In genomic region chr17:81917565-81918332, GRCh38 we compare ENCODE assay signal across 1 cellular context.
TF ChIP-seq lines count a peak whose summit lies in the region.

TSS of gene SIRT7 (minus strand) at chr17:81918176. CDS start at chr17:81918131, 45 bp downstream.

TF ChIP-seq in K562, 482 proteins besides CTCF, POLR2A, EP300 and RAD21 (continued from another document and continues in another):
- TF ChIP-seq YY1 (IDR thresholded peaks at IDR 0.05; ENCODE audit: borderline replicate concordance in 1 of 3, control insufficient read depth in 1 of 3, extremely low read depth in 1 of 3, insufficient read depth in 3 of 3, insufficient read length in 1 of 3, insufficient replicate concordance in 2 of 3, low read depth in 1 of 3, low read length in 2 of 3) (peak; percentile 12 to 81 (median 72)), ZNF561 (CRISPR knock-in tag; conservative IDR thresholded peaks at IDR 0.05) (no peak), HMGN3 (IDR thresholded peaks at IDR 0.05; ENCODE audit: borderline replicate concordance, extremely low read depth, insufficient read length, low read depth, low read length) (peak; percentile 92), HCFC1 (IDR thresholded peaks at IDR 0.05; ENCODE audit: low read depth, low read length) (peak; percentile 30; the same call in 1 of the 2 replicates), KDM4B (IDR thresholded peaks at IDR 0.05; ENCODE audit: borderline replicate concordance in 2 of 2, low read depth in 1 of 2) (no peak), BACH1 (tag; IDR thresholded peaks at IDR 0.05) (no peak), KDM5B (IDR thresholded peaks at IDR 0.05; ENCODE audit: insufficient replicate concordance, low read depth, low read length) (peak; percentile 26), NR4A1 (CRISPR knock-in tag; IDR thresholded peaks at IDR 0.05) (no peak), NR4A1 (tag; IDR thresholded peaks at IDR 0.05) (0 out of 2 replicates have a peak, but pooled peaks have one; percentile 24), SRSF7 (optimal IDR thresholded peaks at IDR 0.05; ENCODE audit: low read depth, low read length) (no peak), HSF4 (CRISPR knock-in tag; IDR thresholded peaks at IDR 0.05; ENCODE audit: borderline replicate concordance) (peak; percentile 41; the same call in 1 of the 2 replicates), RBBP5 (IDR thresholded peaks at IDR 0.05; ENCODE audit: borderline replicate concordance, insufficient read depth, low read length, poor library complexity, severe bottlenecking) (peak; percentile 95), CTBP1 (IDR thresholded peaks at IDR 0.05; ENCODE audit: borderline replicate concordance) (peak; percentile 73), NONO (IDR thresholded peaks at IDR 0.05; ENCODE audit: low read depth in 2 of 2, low read length in 1 of 2) (peak in 1 of 2 experiments; percentile 93; a peak in 2 of 4 replicates), RBFOX2 (IDR thresholded peaks at IDR 0.05; ENCODE audit: low read depth, low read length) (peak; percentile 75), NFIX (CRISPR knock-in tag; IDR thresholded peaks at IDR 0.05; ENCODE audit: low read depth) (no peak), TBP (optimal IDR thresholded peaks at IDR 0.05; ENCODE audit: low read depth, low read length) (peak; percentile 14), PHF8 (IDR thresholded peaks at IDR 0.05; ENCODE audit: borderline replicate concordance, low read length) (peak; percentile 69; the same call in 1 of the 2 replicates), ERF (CRISPR knock-in tag; IDR thresholded peaks at IDR 0.05) (peak; percentile 76), ZNF431 (CRISPR knock-in tag; IDR thresholded peaks at IDR 0.05) (no peak), MTA3 (IDR thresholded peaks at IDR 0.05; ENCODE audit: borderline replicate concordance) (peak; percentile 36; the same call in 1 of the 2 replicates), MLX (CRISPR knock-in tag; conservative IDR thresholded peaks at IDR 0.05) (0 out of 4 replicates have a peak, but pooled peaks of 1 of the 2 experiments have one; percentile 49), HNRNPLL (IDR thresholded peaks at IDR 0.05; ENCODE audit: low read depth, low read length, poor library complexity, severe bottlenecking) (peak; percentile 87), SAP30 (IDR thresholded peaks at IDR 0.05; ENCODE audit: borderline replicate concordance, insufficient read depth, low read depth, low read length, poor library complexity, severe bottlenecking) (peak; percentile 73), ATF4 (CRISPR knock-in tag; IDR thresholded peaks at IDR 0.05) (peak; percentile 43; the same call in 1 of the 2 replicates), ZBTB40 (IDR thresholded peaks at IDR 0.05) (peak; percentile 52; the same call in 1 of the 2 replicates), ZBTB40 (CRISPR knock-in tag; IDR thresholded peaks at IDR 0.05) (no peak), ZNF592 (IDR thresholded peaks at IDR 0.05) (0 out of 2 replicates have a peak, but pooled peaks have one; percentile 67), RREB1 (CRISPR knock-in tag; IDR thresholded peaks at IDR 0.05) (0 out of 2 replicates have a peak, but pooled peaks have one; percentile 66), GABPA (tag; conservative IDR thresholded peaks at IDR 0.05; ENCODE audit: low read depth) (peak; percentile 88), ZBTB9 (CRISPR knock-in tag; IDR thresholded peaks at IDR 0.05) (0 out of 2 replicates have a peak, but pooled peaks have one; percentile 80)
